ENCODE assay signal across 8 cellular contexts in genomic region chr17:27332052-27332403, GRCh38. TPM values are rescaled to one million over a fixed set of nuclear protein-coding genes. Genes with fewer than 3 reads are reported as not detected.
DNase-seq lines count a peak whose midpoint lies in the region; ATAC-seq, FAIRE-seq and TF ChIP-seq lines count a peak whose summit lies in the region.

No MANE protein-coding gene starts in this region.

- no peaks in the 10 kb centered on the region for H3K36me3 Mint-ChIP-seq in activated naive CD4-positive, alpha-beta T cell treated with anti-CD3 and anti-CD28 coated beads for 36 hours (ENCODE audit: low read depth)
- H3K36me3 Mint-ChIP-seq in astrocyte (ENCODE audit: low read depth, unreplicated experiment) (no peaks in the 10 kb centered on the region), mesothelial cell of epicardium (no peaks in the 10 kb centered on the region)

- peak overlapping the region; percentile 83 for H2AFZ ChIP-seq in astrocyte (ENCODE audit: low read depth, low read length)

- H3K4me1 Mint-ChIP-seq in activated naive CD4-positive, alpha-beta T cell treated with anti-CD3 and anti-CD28 coated beads for 36 hours (ENCODE audit: low read depth), result peaks cover 20% of the 10 kb centered on the region
- H3K4me1 Mint-ChIP-seq in astrocyte (ENCODE audit: low read depth, unreplicated experiment), result peaks cover 13% of the 10 kb centered on the region
- peaks cover 50% of the 10 kb centered on the region for H3K4me1 Mint-ChIP-seq in mesothelial cell of epicardium

- H3K9me3 Mint-ChIP-seq in activated naive CD4-positive, alpha-beta T cell treated with anti-CD3 and anti-CD28 coated beads for 36 hours, result no peaks in the 10 kb centered on the region
- H3K9me3 Mint-ChIP-seq in astrocyte (ENCODE audit: unreplicated experiment), result no peaks in the 10 kb centered on the region
- no peaks in the 10 kb centered on the region for H3K9me3 Mint-ChIP-seq in mesothelial cell of epicardium

- H3K4me3 ChIP-seq in astrocyte (ENCODE audit: insufficient read depth, low read depth, low read length) (no peak overlapping the region), tibial nerve (no peak overlapping the region)

- no peak for TF ChIP-seq EP300 in tibial nerve (IDR thresholded peaks at IDR 0.05)

- H3K27me3 ChIP-seq in astrocyte (ENCODE audit: insufficient read depth, low read length) (no peaks in the 10 kb centered on the region), tibial nerve (no peaks in the 10 kb centered on the region)

- H4K20me1 ChIP-seq in astrocyte (ENCODE audit: insufficient read depth, low read length), result no peaks in the 10 kb centered on the region

- FAIRE-seq in astrocyte (lab: Jason Lieb, UNC), result no peak

- H3K36me3 ChIP-seq in astrocyte (ENCODE audit: insufficient read depth, low read length) (no peaks in the 10 kb centered on the region), tibial nerve (no peaks in the 10 kb centered on the region)

- no peak for TF ChIP-seq POLR2A in tibial nerve (IDR thresholded peaks at IDR 0.05)

- 70 to 80% methylated on average over 3 of the region's 3 CpGs for whole genome bisulfite sequencing in tibial nerve, 2 donors

- TF ChIP-seq CTCF in astrocyte (IDR thresholded peaks at IDR 0.05; ENCODE audit: insufficient read depth, low read depth, low read length), result no peak
- TF ChIP-seq CTCF in mesothelial cell of epicardium (IDR thresholded peaks at IDR 0.05; ENCODE audit: unreplicated experiment), result no peak
- TF ChIP-seq CTCF in tibial nerve (IDR thresholded peaks at IDR 0.05), result no peak

- H3K4me3 Mint-ChIP-seq in activated naive CD4-positive, alpha-beta T cell treated with anti-CD3 and anti-CD28 coated beads for 36 hours, result peak overlapping the region; percentile 75
- H3K4me3 Mint-ChIP-seq in astrocyte (ENCODE audit: unreplicated experiment) (no peak overlapping the region), mesothelial cell of epicardium (peak overlapping the region; percentile 20)

- peak overlapping the region; percentile 64 for H3K27ac Mint-ChIP-seq in activated naive CD4-positive, alpha-beta T cell treated with anti-CD3 and anti-CD28 coated beads for 36 hours
- H3K27ac Mint-ChIP-seq in astrocyte (ENCODE audit: unreplicated experiment), result no peak overlapping the region
- peak overlapping the region; percentile 96 for H3K27ac Mint-ChIP-seq in mesothelial cell of epicardium

- peak overlapping the region; percentile 13 for H3K27ac ChIP-seq in astrocyte (ENCODE audit: low read depth, low read length)
- H3K27ac ChIP-seq in tibial nerve, result peak overlapping the region; percentile 81 to 96 (median 92)

- H3K4me1 ChIP-seq in astrocyte (ENCODE audit: insufficient read depth, low read length), result peaks cover 11% of the 10 kb centered on the region
- H3K4me1 ChIP-seq in tibial nerve, result peaks cover 0 to 30% (median 13%) of the 10 kb centered on the region in 4 donors

- no peaks in the 10 kb centered on the region for H3K79me2 ChIP-seq in astrocyte (ENCODE audit: insufficient read depth, low read length)

- CTCF ChIA-PET in activated naive CD4-positive, alpha-beta T cell treated with anti-CD3 and anti-CD28 coated beads for 36 hours (lab: Charles Lee), result interaction anchor here (0.7 to 2.2 kb wide), 7 partner anchors 10 to 96 kb away, joined by 3 to 19 read pairs (median 5); no protein-coding TSS in a partner anchor

- intact Hi-C loops in activated naive CD4-positive, alpha-beta T cell treated with anti-CD3 and anti-CD28 coated beads for 36 hours (cut with micrococcal nuclease), result loop anchor here (1.0 to 2.0 kb wide), 9 partner anchors 17 to 319 kb away; partner anchors contain the start of gene WSB1

- peaks cover 3% of the 10 kb centered on the region for H3K27me3 Mint-ChIP-seq in activated naive CD4-positive, alpha-beta T cell treated with anti-CD3 and anti-CD28 coated beads for 36 hours (ENCODE audit: low read depth)
- H3K27me3 Mint-ChIP-seq in astrocyte (ENCODE audit: low read depth, unreplicated experiment) (peaks cover 4% of the 10 kb centered on the region), mesothelial cell of epicardium (ENCODE audit: low read depth) (no peaks in the 10 kb centered on the region)

- no peaks in the 10 kb centered on the region for H3K9me3 ChIP-seq in astrocyte (ENCODE audit: insufficient read depth, low read depth, low read length)
- no peaks in the 10 kb centered on the region for H3K9me3 ChIP-seq in tibial nerve

- H3K4me2 ChIP-seq in astrocyte (ENCODE audit: low read length), result peak overlapping the region; percentile 83

- no peak for ATAC-seq in HG03159 (IDR thresholded peaks at IDR 0.05; ENCODE audit: unreplicated experiment)
- ATAC-seq in GM21717 (IDR thresholded peaks at IDR 0.05; ENCODE audit: unreplicated experiment), result no peak

- DNase-seq in activated naive CD4-positive, alpha-beta T cell treated with anti-CD3 and anti-CD28 coated beads for 36 hours, result no peak
- no peak for DNase-seq in activated naive CD4-positive, alpha-beta T cell (lab: John Stamatoyannopoulos, UW)
- no peak for DNase-seq in astrocyte (ENCODE audit: low read depth)
- DNase-seq in mesothelial cell of epicardium (ENCODE audit: low spot score in 2 of 2, unreplicated experiment in 2 of 2), result no peak
- DNase-seq in tibial nerve (ENCODE audit: low spot score in 2 of 2), result no peak
- no peak for DNase-seq in NCI-H524 treated with DMSO at 0.1 percent for 48 hours (lab: John Stamatoyannopoulos, UW)

- H3K9ac ChIP-seq in astrocyte (ENCODE audit: low read length), result no peak overlapping the region

RNA-seq across cellular contexts. Expression of gene WSB1, which starts 38.1 kb away (rescaled TPM):
- 100 to 1,000 TPM; 112 to 118 TPM for total RNA-seq in activated naive CD4-positive, alpha-beta T cell treated with anti-CD3 and anti-CD28 coated beads for 36 hours
- total RNA-seq in astrocyte (217 and 253 TPM in 2 replicates), mesothelial cell of epicardium (768 to 806 TPM (median 799 TPM) in 3 replicates), tibial nerve (100 to 1,000 TPM; 201 to 225 (median 213) TPM)
